15 cellular contexts compared by ENCODE assay signal in the genomic region with DNA sequence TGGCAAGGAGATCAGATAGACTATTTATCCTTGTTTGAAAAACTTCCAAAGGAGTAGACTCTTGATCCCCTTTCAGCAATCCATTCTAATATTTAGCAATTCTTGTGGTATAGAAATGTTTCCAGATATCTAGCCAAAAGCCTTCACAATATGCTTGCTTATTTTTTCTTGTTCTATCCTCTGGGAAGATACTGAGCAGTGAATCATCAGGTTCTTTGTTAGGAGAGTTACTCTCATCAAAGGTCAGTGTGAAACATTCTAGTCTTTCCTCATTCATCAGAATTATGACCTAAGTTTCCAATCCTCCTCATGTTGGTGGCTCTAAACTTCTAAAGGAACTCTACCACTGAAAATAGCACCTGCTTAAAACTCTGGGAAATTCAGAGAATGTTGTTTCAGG. TPM values are rescaled to one million over a fixed set of nuclear protein-coding genes. Genes with fewer than 3 reads are reported as not detected.
A peak's percentile ranks its signal among the peaks of the same experiment; 100 is the strongest.
DNase-seq lines count a peak whose midpoint lies in the region; ATAC-seq and TF ChIP-seq lines count a peak whose summit lies in the region.
"Had no signal": no experiment of that assay in that cellular context is flagged by ENCODE, and none has a peak within 500 bp of the region (broad histone marks: within the 10 kb centered on the region; RNA-seq: fewer than 3 reads in every experiment).

No MANE protein-coding gene starts in this region.

- ATAC-seq in GM18873 (IDR thresholded peaks at IDR 0.05; ENCODE audit: low FRiP score, unreplicated experiment), result no peak

- no peak for DNase-seq in A673 (ENCODE audit: low spot score)
- no peak for DNase-seq in DMS53 (lab: John Stamatoyannopoulos, UW)
- no peak for DNase-seq in superior temporal gyrus (ENCODE audit: extremely low spot score)
- no peak for DNase-seq in GM19240 (ENCODE audit: insufficient read length, low spot score)
- DNase-seq: activated CD8-positive, alpha-beta memory T cell treated with anti-CD3 and anti-CD28 coated beads, Interleukin-2, amount 50 U/mL, for 4 hours; BE2C; GOT3; islet precursor cell; NCI-H2081 treated with DMSO at 0.1 percent for 48 hours; nucleus accumbens; stimulated activated CD4-positive, alpha-beta T cell treated with anti-CD3 and anti-CD28 coated beads, Interleukin-2, amount 100 ng/mL, for 48 hours had no signal

- intact Hi-C loops in A673 (cut with micrococcal nuclease; ENCODE audit: unreplicated experiment), result no loop called here

- H3K9me3 ChIP-seq in A673 (ENCODE audit: low read depth, low read length, poor library complexity, severe bottlenecking) (no peaks in the 10 kb centered on the region), HUES64 (ENCODE audit: insufficient read depth, low read depth, low read length) (no peaks in the 10 kb centered on the region), endocrine pancreas (ENCODE audit: control insufficient read depth, low read length) (no peaks in the 10 kb centered on the region), muscle layer of duodenum (ENCODE audit: control insufficient read depth in 1 of 2, low read length in 2 of 2) (no peaks in the 10 kb centered on the region)
- H3K9me3 ChIP-seq: BE2C had no signal

- no TSS peak for BruUV-seq in A673 (replicated peaks; lab: Mats Ljungman, UMichigan)

- H3K27me3 ChIP-seq in A673 (replicated peaks; ENCODE audit: insufficient read depth, low read depth, low read length, poor library complexity) (no peaks in the 10 kb centered on the region), HUES64 (ENCODE audit: insufficient read depth, low read length) (no peaks in the 10 kb centered on the region), endocrine pancreas (ENCODE audit: control insufficient read depth, insufficient read depth, low read length) (no peaks in the 10 kb centered on the region), muscle layer of duodenum (ENCODE audit: low read depth, low read length) (peaks cover 7% of the 10 kb centered on the region)
- H3K27me3 ChIP-seq: BE2C had no signal

- H3K36me3 ChIP-seq in A673 (ENCODE audit: insufficient read depth, low read length, poor library complexity, severe bottlenecking) (no peaks in the 10 kb centered on the region), HUES64 (ENCODE audit: insufficient read depth, low read length) (no peaks in the 10 kb centered on the region), endocrine pancreas (ENCODE audit: control insufficient read depth, insufficient read depth, low read length) (no peaks in the 10 kb centered on the region), muscle layer of duodenum (ENCODE audit: control insufficient read depth in 1 of 2, insufficient read depth in 2 of 2, low read length in 2 of 2) (no peaks in the 10 kb centered on the region)
- H3K36me3 ChIP-seq: BE2C had no signal

- peak overlapping the region; percentile 96 for H3K27ac ChIP-seq in A673 (ENCODE audit: low read depth, low read length, poor library complexity, severe bottlenecking)
- no peak overlapping the region for H3K27ac ChIP-seq in HUES64 (ENCODE audit: low read depth, low read length)
- H3K27ac ChIP-seq in muscle layer of duodenum (ENCODE audit: low read length), result peak overlapping the region; percentile 27

- CTCF ChIA-PET in A673 (lab: Charles Lee), result no interaction called here

- no peak for TF ChIP-seq CTCF in A673 (conservative IDR thresholded peaks at IDR 0.05; ENCODE audit: low read depth, low read length)

- H3K9ac ChIP-seq in HUES64 (ENCODE audit: low read depth, low read length), result no peak overlapping the region
- H3K9ac ChIP-seq in endocrine pancreas (ENCODE audit: control insufficient read depth, insufficient read depth, low read length), result no peak overlapping the region

- H3K4me3 ChIP-seq in A673 (ENCODE audit: low read depth, low read length, poor library complexity, severe bottlenecking) (peak overlapping the region; percentile 90), HUES64 (ENCODE audit: low read length) (peak overlapping the region; percentile 78), endocrine pancreas (ENCODE audit: control insufficient read depth, insufficient read depth, low read length) (peak overlapping the region; percentile 77), muscle layer of duodenum (ENCODE audit: low read depth in 1 of 2, low read length in 2 of 2) (no peak overlapping the region)

- POLR2A ChIA-PET in A673 (lab: Charles Lee; ENCODE audit: low non-redundant PET), result no interaction called here

- H3K4me1 ChIP-seq in A673 (ENCODE audit: insufficient read depth, low read length, poor library complexity, severe bottlenecking) (peaks cover 68% of the 10 kb centered on the region), HUES64 (ENCODE audit: insufficient read depth, low read length) (peaks cover 65% of the 10 kb centered on the region), endocrine pancreas (ENCODE audit: control insufficient read depth, insufficient read depth, low read length) (peaks cover 4% of the 10 kb centered on the region), muscle layer of duodenum (ENCODE audit: control insufficient read depth in 1 of 2, insufficient read depth in 2 of 2, low read length in 2 of 2) (peaks cover 0 to 24% of the 10 kb centered on the region in 2 donors)
- H3K4me1 ChIP-seq: BE2C had no signal

RNA-seq across cellular contexts. Expression of a gene that starts 3.9 kb away (rescaled TPM):
- 23.3 and 23.4 TPM in 2 replicates for total RNA-seq in A673 (2021)
- polyA plus RNA-seq in HUES64 (2013, experiment 1 of 2), result 13.7 TPM
- 17.9 TPM for polyA plus RNA-seq in HUES64 (2013, experiment 2 of 2)

Comparison
In these comparisons a context has a peak if more than half of its experiments do, and no peak if none do; other contexts are left out.
1. H3K4me3 ChIP-seq: peak in A673 (single experiment), HUES64 (single experiment) and endocrine pancreas (single experiment); none in muscle layer of duodenum (0 of 2).